18 cellular contexts compared by ENCODE assay signal in genomic region chr2:151761193-151761592, GRCh38. TPM values are rescaled to one million over a fixed set of nuclear protein-coding genes. Genes with fewer than 3 reads are reported as not detected.
DNase-seq lines count a peak whose midpoint lies in the region; ATAC-seq, FAIRE-seq and TF ChIP-seq lines count a peak whose summit lies in the region.
"Had no signal": no experiment of that assay in that cellular context is flagged by ENCODE, and none has a peak within 500 bp of the region (broad histone marks: within the 10 kb centered on the region; RNA-seq: fewer than 3 reads in every experiment).

No MANE protein-coding gene starts in this region.

- no peaks in the 10 kb centered on the region for H3K36me3 Mint-ChIP-seq in endothelial cell (ENCODE audit: low read depth, unreplicated experiment)
- H3K36me3 Mint-ChIP-seq in WTC11: no peaks in the 10 kb centered on the region

- 74% methylated on average over 3 of the region's 3 CpGs for WGBS in HepG2 (ENCODE audit: low lambda C conversion rate)
- WGBS in right lobe of liver (ENCODE audit: insufficient coverage, low coverage, low lambda C conversion rate, missing lambda C conversion rate): 83% methylated on average over 3 of the region's 3 CpGs

- H3K4me2 ChIP-seq in HepG2 (ENCODE audit: low read depth, low read length): no peak overlapping the region

- H3K27ac ChIP-seq in HepG2 (ENCODE audit: extremely low read length, insufficient read depth, low read length) (no peak overlapping the region), right lobe of liver (no peak overlapping the region), gastrocnemius medialis (peak overlapping the region; percentile 79 to 94 (median 84))
- H3K27ac ChIP-seq: C4-2B had no signal

- ATAC-seq in HepG2: no peak
- ATAC-seq in right lobe of liver: no peak
- no peak for ATAC-seq in gastrocnemius medialis
- ATAC-seq in WTC11: no peak

- H3K4me1 ChIP-seq in HepG2 (ENCODE audit: insufficient read depth, low read length) (peaks cover 57% of the 10 kb centered on the region), right lobe of liver (no peaks in the 10 kb centered on the region), gastrocnemius medialis (peaks cover 37 to 59% of the 10 kb centered on the region in 2 donors)

- no peaks in the 10 kb centered on the region for H3K79me2 ChIP-seq in HepG2 (ENCODE audit: insufficient read depth, low read length)

- TF ChIP-seq EP300 in HepG2 (IDR thresholded peaks at IDR 0.05; ENCODE audit: low read depth in 2 of 2, low read length in 2 of 2) (no peak), HepG2 (CRISPR knock-in tag; IDR thresholded peaks at IDR 0.05; ENCODE audit: borderline replicate concordance) (no peak)

- in situ Hi-C loops in HepG2 (cut with HindIII; ENCODE audit: extremely low pct_ligation_motif_present, low pct_unique_long_range_greater_than_20kb) (no loop called here), gastrocnemius medialis (cut with MboI; ENCODE audit: low sequenced_read_pairs in 4 of 4) (no loop called here)

- H3K36me3 ChIP-seq in HepG2 (replicated peaks in 1 of 2; ENCODE audit: control insufficient read depth in 1 of 2, insufficient read depth in 2 of 2, low read length in 2 of 2) (no peaks in the 10 kb centered on the region), right lobe of liver (no peaks in the 10 kb centered on the region), gastrocnemius medialis (no peaks in the 10 kb centered on the region)

- H3K9me3 ChIP-seq in HepG2 (ENCODE audit: low read length): no peaks in the 10 kb centered on the region
- no peaks in the 10 kb centered on the region for H3K9me3 ChIP-seq in right lobe of liver
- H3K9me3 ChIP-seq in gastrocnemius medialis: no peaks in the 10 kb centered on the region
- H3K9me3 ChIP-seq: Caco-2 had no signal

- no peak overlapping the region for H3K4me3 Mint-ChIP-seq in endothelial cell (ENCODE audit: unreplicated experiment)
- H3K4me3 Mint-ChIP-seq in WTC11: no peak overlapping the region
- H3K4me3 Mint-ChIP-seq: CD4-positive, alpha-beta T cell; H9 had no signal

- H2AFZ ChIP-seq in HepG2 (ENCODE audit: low read length): no peak overlapping the region

- H3K4me3 ChIP-seq in HepG2 (replicated peaks in 1 of 3; ENCODE audit: insufficient read depth in 1 of 3, low read depth in 2 of 3, low read length in 3 of 3) (no peak overlapping the region), right lobe of liver (no peak overlapping the region), gastrocnemius medialis (no peak overlapping the region)

- H3K27me3 ChIP-seq in HepG2 (ENCODE audit: control insufficient read depth in 1 of 2, insufficient read depth in 2 of 2, low read length in 2 of 2) (no peaks in the 10 kb centered on the region), right lobe of liver (no peaks in the 10 kb centered on the region), gastrocnemius medialis (no peaks in the 10 kb centered on the region)

- TF ChIP-seq RAD21 in HepG2 (CRISPR knock-in tag; IDR thresholded peaks at IDR 0.05): no peak

- no peak for FAIRE-seq in HepG2 (lab: Jason Lieb, UNC)
- FAIRE-seq: D721Med, H1, HTR-8/SVneo had no signal

- no peak overlapping the region for H3K9ac ChIP-seq in HepG2 (ENCODE audit: insufficient read depth, low read depth, low read length)

- peaks cover 5% of the 10 kb centered on the region for H3K27me3 Mint-ChIP-seq in endothelial cell (ENCODE audit: unreplicated experiment)
- no peaks in the 10 kb centered on the region for H3K27me3 Mint-ChIP-seq in WTC11 (ENCODE audit: low read depth)
- H3K27me3 Mint-ChIP-seq: CD4-positive, alpha-beta T cell; IgD-negative memory B cell had no signal

- H4K20me1 ChIP-seq in HepG2 (ENCODE audit: insufficient read depth, low read length): no peaks in the 10 kb centered on the region

- TF ChIP-seq CTCF in HepG2 (CRISPR knock-in tag; IDR thresholded peaks at IDR 0.05) (no peak), right lobe of liver (IDR thresholded peaks at IDR 0.05) (no peak), endothelial cell (IDR thresholded peaks at IDR 0.05; ENCODE audit: unreplicated experiment) (no peak), gastrocnemius medialis (IDR thresholded peaks at IDR 0.05 in 4 of 5, conservative IDR thresholded peaks at IDR 0.05 in 1 of 5) (no peak), WTC11 (IDR thresholded peaks at IDR 0.05) (no peak)

- BruUV-seq in HepG2 (replicated peaks; lab: Mats Ljungman, UMichigan): no TSS peak

- DNase-seq in HepG2 (ENCODE audit: low spot score) (no peak), right lobe of liver (no peak), endothelial cell (ENCODE audit: low spot score) (no peak), gastrocnemius medialis (no peak), WTC11 (ENCODE audit: low spot score) (no peak), NCI-H2227 (lab: John Stamatoyannopoulos, UW; ENCODE audit: unreplicated experiment) (no peak), AG08396 (ENCODE audit: low spot score) (no peak)
- DNase-seq: Caco-2; CD4-positive, alpha-beta T cell; DMS79 treated with DMSO at 0.1 percent for 48 hours; GF-D8; H9 had no signal

- H3K9me3 Mint-ChIP-seq in endothelial cell (ENCODE audit: unreplicated experiment) (no peaks in the 10 kb centered on the region), WTC11 (no peaks in the 10 kb centered on the region)
- H3K9me3 Mint-ChIP-seq: CD4-positive, alpha-beta T cell; H9; IgD-negative memory B cell had no signal

- CTCF ChIA-PET in HepG2 (lab: Yijun Ruan, JAX; ENCODE audit: low intra/inter-chr PET ratio, low total read pairs) (no interaction called here), WTC11 (lab: Charles Lee) (no interaction called here)

- H3K27ac Mint-ChIP-seq in endothelial cell (ENCODE audit: unreplicated experiment) (peak overlapping the region; percentile 28), WTC11 (no peak overlapping the region)
- H3K27ac Mint-ChIP-seq: CD4-positive, alpha-beta T cell; H9; IgD-negative memory B cell had no signal

- intact Hi-C loops in HepG2 (cut with micrococcal nuclease; ENCODE audit: unreplicated experiment) (loop anchor here (2.0 kb wide), 1 partner anchor 36 kb away; no protein-coding TSS in a partner anchor), right lobe of liver (cut with DNase I) (no loop called here), gastrocnemius medialis (cut with DNase I; ENCODE audit: low total_unique reads) (loop anchor here (10.0 kb wide), 1 partner anchor 164 kb away; no protein-coding TSS in a partner anchor)

- POLR2A ChIA-PET in HepG2 (lab: Yijun Ruan, JAX): no interaction called here
- POLR2A ChIA-PET in WTC11 (lab: Charles Lee): no interaction called here

- H3K4me1 Mint-ChIP-seq in endothelial cell (ENCODE audit: unreplicated experiment) (peaks cover 11% of the 10 kb centered on the region), WTC11 (peaks cover 14% of the 10 kb centered on the region)

- TF ChIP-seq POLR2A in HepG2 (IDR thresholded peaks at IDR 0.05; ENCODE audit: insufficient read depth in 1 of 2, low read depth in 2 of 2, low read length in 2 of 2) (no peak), right lobe of liver (IDR thresholded peaks at IDR 0.05) (no peak), gastrocnemius medialis (IDR thresholded peaks at IDR 0.05) (no peak)

TF ChIP-seq in HepG2, 621 proteins besides CTCF, POLR2A, EP300 and RAD21 (continues in another document):
- TF ChIP-seq BCL6 (CRISPR knock-in tag; IDR thresholded peaks at IDR 0.05): no peak
- no peak for TF ChIP-seq EED (CRISPR knock-in tag; IDR thresholded peaks at IDR 0.05)
- no peak for TF ChIP-seq ZNF136 (CRISPR knock-in tag; IDR thresholded peaks at IDR 0.05; ENCODE audit: low read depth)
- TF ChIP-seq EZH2 (conservative IDR thresholded peaks at IDR 0.05; ENCODE audit: low read depth, low read length): no peak
- TF ChIP-seq ISL2 (CRISPR knock-in tag; IDR thresholded peaks at IDR 0.05): no peak
- peak; percentile 75; the same call in 1 of the 2 replicates for TF ChIP-seq ATF7 (IDR thresholded peaks at IDR 0.05)
- no peak for TF ChIP-seq ATF7 (CRISPR knock-in tag; IDR thresholded peaks at IDR 0.05)

TF ChIP-seq in WTC11, 78 proteins besides CTCF, POLR2A, EP300 and RAD21 (continues in another document):
- TF ChIP-seq OVOL2 (CRISPR knock-in tag; IDR thresholded peaks at IDR 0.05; ENCODE audit: borderline replicate concordance): no peak

RNA-seq across cellular contexts. Expression of gene NEB, which starts 26.9 kb away (rescaled TPM):
- 0.18 and 0.24 TPM in 2 replicates for total RNA-seq in HepG2 (2016; rRNA removed; fragmentation: Illumina TruSeq; extraction: Trizol)
- 0.10 TPM in 1 of 2 replicates, not detected in the other for total RNA-seq in HepG2 (2016; cell fraction: cytosol; rRNA removed; fragmentation: Illumina TruSeq; extraction: Trizol; ENCODE audit: low read depth)
- total RNA-seq in HepG2 (2016; cell fraction: insoluble cytoplasmic fraction; rRNA removed; fragmentation: Illumina TruSeq; extraction: Trizol): 0.19 and 0.33 TPM in 2 replicates
- total RNA-seq in HepG2 (2016; cell fraction: membrane; rRNA removed; fragmentation: Illumina TruSeq; extraction: Trizol): 0.03 TPM in 2 replicates
- 0.66 and 0.96 TPM in 2 replicates for total RNA-seq in HepG2 (2016; cell fraction: nucleus; rRNA removed; fragmentation: Illumina TruSeq; extraction: Trizol)
- 0.21 and 0.27 TPM in 2 replicates for polyA plus RNA-seq in HepG2 (2011; rRNA removed)
- 0.03 and 0.05 TPM in 2 replicates for polyA plus RNA-seq in HepG2 (2011; cell fraction: cytosol; rRNA removed)
- 0.57 and 0.72 TPM in 2 replicates for polyA plus RNA-seq in HepG2 (2011; cell fraction: nucleus; rRNA removed)
- 1.1 and 1.2 TPM in 2 replicates for polyA plus RNA-seq in HepG2 (2012)
- 0.09 TPM in 1 of 2 replicates, not detected in the other for polyA plus RNA-seq in HepG2 (2016; cell fraction: cytosol; fragmentation: Illumina TruSeq; extraction: Trizol; ENCODE audit: low read depth)
- 0.01 and 0.14 TPM in 2 replicates for polyA plus RNA-seq in HepG2 (2016; cell fraction: insoluble cytoplasmic fraction; fragmentation: Illumina TruSeq; extraction: Trizol; ENCODE audit: low read depth)
- polyA plus RNA-seq in HepG2 (2016; cell fraction: membrane; fragmentation: Illumina TruSeq; extraction: Trizol; ENCODE audit: low read depth): not detected in 2 replicates
- polyA plus RNA-seq in HepG2 (2016; cell fraction: nucleus; fragmentation: Illumina TruSeq; extraction: Trizol; ENCODE audit: insufficient read depth, low read depth): 0.41 and 0.64 TPM in 2 replicates
- polyA minus RNA-seq in HepG2 (2011; rRNA and poly(A)+ RNA removed; ENCODE audit: low replicate concordance): 0.06 and 0.82 TPM in 2 replicates
- polyA minus RNA-seq in HepG2 (2011; cell fraction: cytosol; rRNA and poly(A)+ RNA removed): 0.10 TPM in 1 of 2 replicates, not detected in the other
- polyA minus RNA-seq in HepG2 (2011; cell fraction: nucleus; rRNA and poly(A)+ RNA removed): 0.90 and 1.7 TPM in 2 replicates
- total RNA-seq in right lobe of liver: 10 to 100 TPM in 3 of 6 experiments, 1 to 10 TPM in 3; 1.3 to 23.1 (median 9.2) TPM
- total RNA-seq in endothelial cell (ENCODE audit: unreplicated experiment): 0.64 TPM
- 1,000 to 10,000 TPM; 6,824 to 7,704 (median 7,108) TPM for total RNA-seq in gastrocnemius medialis
- 1.7 to 2.1 TPM (median 1.9 TPM) in 3 replicates for total RNA-seq in WTC11 (2021)
- total RNA-seq: A172 had no signal

Comparison
In these comparisons a context has a peak if more than half of its experiments do, and no peak if none do; other contexts are left out.
1. intact Hi-C loops: an anchor here in HepG2 (2.0 kb wide) and gastrocnemius medialis (10.0 kb wide); none called in right lobe of liver.
2. H3K27ac ChIP-seq: peak in gastrocnemius medialis (4 of 4); none in HepG2 (single experiment) and right lobe of liver (0 of 3).
3. RNA of gene NEB, which starts 26.9 kb away (total RNA-seq): 6,824 to 7,704 TPM in gastrocnemius medialis; 1.3 to 23.1 TPM in right lobe of liver, 1.7 to 2.1 TPM in WTC11, 0.64 TPM in endothelial cell (single experiment) and 0.03 to 0.96 TPM in HepG2; every median in the first group is over 100 times any median in the second.